ENCODE assay signal across 14 cellular contexts in the genomic region with DNA sequence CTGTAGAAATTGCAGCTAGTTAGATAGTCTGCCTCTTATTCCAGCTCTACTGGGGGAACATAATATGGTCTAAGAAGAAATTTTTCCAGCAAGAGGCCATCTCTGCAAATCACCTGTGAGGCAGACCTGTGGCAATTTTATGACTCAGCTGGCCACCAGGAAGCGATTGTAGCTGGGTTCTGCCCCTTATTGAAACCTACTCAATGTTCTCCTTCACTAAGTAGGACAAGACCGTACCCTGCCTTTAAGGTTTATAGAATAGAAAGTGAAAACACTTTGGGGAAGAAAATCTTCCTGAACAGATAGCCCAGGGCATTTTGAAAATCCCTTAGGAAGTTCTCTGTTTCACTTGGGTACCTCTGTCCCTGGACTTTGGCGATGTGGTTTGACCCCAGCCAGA. TPM values are rescaled to one million over a fixed set of nuclear protein-coding genes. Genes with fewer than 3 reads are reported as not detected.
DNase-seq lines count a peak whose midpoint lies in the region; ATAC-seq lines count a peak whose summit lies in the region.
"Had no signal": no experiment of that assay in that cellular context is flagged by ENCODE, and none has a peak within 500 bp of the region (broad histone marks: within the 10 kb centered on the region; RNA-seq: fewer than 3 reads in every experiment).

No MANE protein-coding gene starts in this region.

- peaks cover 3 to 10% (median 8%) of the 10 kb centered on the region in 11 experiments; a peak in 17 of 22 replicates for H3K9me3 ChIP-seq in BLaER1 treated with 17β-estradiol and CSF1 and Interleukin-3, amounts not matched to agents 10 nM and 100 nM (replicated peaks in 1 of 11)
- H3K9me3 ChIP-seq: BE2C, prostate gland had no signal

- no peaks in the 10 kb centered on the region for H3K36me3 ChIP-seq in BLaER1 treated with 17β-estradiol and CSF1 and Interleukin-3, amounts not matched to agents 10 nM and 100 nM
- H3K36me3 ChIP-seq in H7 (replicated peaks; ENCODE audit: control insufficient read depth, insufficient read depth, low read length), result no peaks in the 10 kb centered on the region
- H3K36me3 ChIP-seq: BE2C, prostate gland had no signal

- no peaks in the 10 kb centered on the region for H3K9me3 Mint-ChIP-seq in activated T-helper 2 cell treated with anti-CD3 and anti-CD28 coated beads, Interferon-gamma antibody, Interleukin-2, Interleukin-4, amounts not matched to agents 10 μg/mL and 5 μg/mL and 100 μg/mL, durations not matched to agents 14 hours and 24 hours and 36 hours

- peak overlapping the region; percentile 9 for H3K27ac Mint-ChIP-seq in activated T-helper 2 cell treated with anti-CD3 and anti-CD28 coated beads, Interferon-gamma antibody, Interleukin-2, Interleukin-4, amounts not matched to agents 10 μg/mL and 5 μg/mL and 100 μg/mL, durations not matched to agents 14 hours and 24 hours and 36 hours

- peaks cover 46 to 71% (median 67%) of the 10 kb centered on the region in 10 experiments for H3K4me1 ChIP-seq in BLaER1 treated with 17β-estradiol and CSF1 and Interleukin-3, amounts not matched to agents 10 nM and 100 nM
- H3K4me1 ChIP-seq: BE2C, prostate gland had no signal

- intact Hi-C loops in activated T-helper 2 cell treated with anti-CD3 and anti-CD28 coated beads, Interferon-gamma antibody, Interleukin-2, Interleukin-4, amounts not matched to agents 10 μg/mL and 5 μg/mL and 100 μg/mL, durations not matched to agents 14 hours and 24 hours and 36 hours (cut with micrococcal nuclease), result no loop called here

- no peaks in the 10 kb centered on the region for H3K27me3 ChIP-seq in BLaER1 treated with 17β-estradiol and CSF1 and Interleukin-3, amounts not matched to agents 10 nM and 100 nM
- no peaks in the 10 kb centered on the region for H3K27me3 ChIP-seq in H7 (ENCODE audit: control insufficient read depth, insufficient read depth, low read length)
- H3K27me3 ChIP-seq: BE2C had no signal

- peak overlapping the region; percentile 75 to 81 (median 80) for H3K9ac ChIP-seq in BLaER1 treated with 17β-estradiol and CSF1 and Interleukin-3, amounts not matched to agents 10 nM and 100 nM

- no peak overlapping the region for H3K4me3 Mint-ChIP-seq in activated T-helper 2 cell treated with anti-CD3 and anti-CD28 coated beads, Interferon-gamma antibody, Interleukin-2, Interleukin-4, amounts not matched to agents 10 μg/mL and 5 μg/mL and 100 μg/mL, durations not matched to agents 14 hours and 24 hours and 36 hours (ENCODE audit: low read depth)

- H3K4me1 Mint-ChIP-seq in activated T-helper 2 cell treated with anti-CD3 and anti-CD28 coated beads, Interferon-gamma antibody, Interleukin-2, Interleukin-4, amounts not matched to agents 10 μg/mL and 5 μg/mL and 100 μg/mL, durations not matched to agents 14 hours and 24 hours and 36 hours (ENCODE audit: low read depth), result peaks cover 29% of the 10 kb centered on the region

- peaks cover 18% of the 10 kb centered on the region for H3K27me3 Mint-ChIP-seq in activated T-helper 2 cell treated with anti-CD3 and anti-CD28 coated beads, Interferon-gamma antibody, Interleukin-2, Interleukin-4, amounts not matched to agents 10 μg/mL and 5 μg/mL and 100 μg/mL, durations not matched to agents 14 hours and 24 hours and 36 hours (ENCODE audit: low read depth)

- ATAC-seq in GM18907 (IDR thresholded peaks at IDR 0.05; ENCODE audit: unreplicated experiment) (peak; percentile 34), HG03066 (IDR thresholded peaks at IDR 0.05; ENCODE audit: low read depth, unreplicated experiment) (peak; percentile 46)

- peak overlapping the region; percentile 78 to 95 (median 88) for H3K4me2 ChIP-seq in BLaER1 treated with 17β-estradiol and CSF1 and Interleukin-3, amounts not matched to agents 10 nM and 100 nM

- no peaks in the 10 kb centered on the region for H3K36me3 Mint-ChIP-seq in activated T-helper 2 cell treated with anti-CD3 and anti-CD28 coated beads, Interferon-gamma antibody, Interleukin-2, Interleukin-4, amounts not matched to agents 10 μg/mL and 5 μg/mL and 100 μg/mL, durations not matched to agents 14 hours and 24 hours and 36 hours (ENCODE audit: low read depth)

- H3K27ac ChIP-seq in BLaER1 treated with 17β-estradiol and CSF1 and Interleukin-3, amounts not matched to agents 10 nM and 100 nM, result peak overlapping the region; percentile 89 to 94 (median 92)
- H3K27ac ChIP-seq: prostate gland had no signal

- H3K4me3 ChIP-seq in BLaER1 treated with 17β-estradiol and CSF1 and Interleukin-3, amounts not matched to agents 10 nM and 100 nM, result peak overlapping the region in 9 of 10 experiments; percentile 6 to 49 (median 28); a peak in 8 of 20 replicates
- no peak overlapping the region for H3K4me3 ChIP-seq in H7 (ENCODE audit: insufficient read depth, low read depth, low read length)
- H3K4me3 ChIP-seq: prostate gland had no signal

- no peaks in the 10 kb centered on the region for H4K20me1 ChIP-seq in BLaER1 treated with 17β-estradiol and CSF1 and Interleukin-3, amounts not matched to agents 10 nM and 100 nM

- no peak for DNase-seq in activated T-helper 2 cell treated with anti-CD3 and anti-CD28 coated beads, Interferon-gamma antibody, Interleukin-2, Interleukin-4, amounts not matched to agents 10 μg/mL and 5 μg/mL and 100 μg/mL, durations not matched to agents 14 hours and 24 hours and 36 hours (ENCODE audit: low spot score)
- DNase-seq in H7 (no peak), NCI-H2029 (lab: John Stamatoyannopoulos, UW) (no peak), SKM-1 (lab: John Stamatoyannopoulos, UW; ENCODE audit: unreplicated experiment) (no peak), SK-N-DZ (ENCODE audit: low spot score) (no peak)
- DNase-seq: amygdala, BE2C, kidney had no signal

RNA-seq across cellular contexts. Expression of gene CCL3, which starts 7.9 kb away (rescaled TPM):
- total RNA-seq in activated T-helper 2 cell treated with anti-CD3 and anti-CD28 coated beads, Interferon-gamma antibody, Interleukin-2, Interleukin-4, amounts not matched to agents 10 μg/mL and 5 μg/mL and 100 μg/mL, durations not matched to agents 14 hours and 24 hours and 36 hours, result 218 and 222 TPM in 2 replicates
- not detected in 2 replicates for total RNA-seq in H7 (2014; rRNA removed; shearing (Covaris generic))
- polyA plus RNA-seq in SK-N-DZ (2014; cell fraction: cytosol; rRNA removed), result not detected in 2 replicates
- polyA plus RNA-seq in SK-N-DZ (2014; cell fraction: nucleus; rRNA removed), result not detected in 2 replicates
- total RNA-seq: MCF 10A, prostate gland had no signal

RNA-seq across cellular contexts. Expression of gene CCL18, which starts 18.0 kb away (rescaled TPM):
- total RNA-seq in activated T-helper 2 cell treated with anti-CD3 and anti-CD28 coated beads, Interferon-gamma antibody, Interleukin-2, Interleukin-4, amounts not matched to agents 10 μg/mL and 5 μg/mL and 100 μg/mL, durations not matched to agents 14 hours and 24 hours and 36 hours, result not detected in 2 replicates
- not detected in 2 replicates for total RNA-seq in H7 (2014; rRNA removed; shearing (Covaris generic))
- polyA plus RNA-seq in SK-N-DZ (2014; cell fraction: cytosol; rRNA removed), result not detected in 2 replicates
- not detected in 2 replicates for polyA plus RNA-seq in SK-N-DZ (2014; cell fraction: nucleus; rRNA removed)
- total RNA-seq: epithelial cell of proximal tubule, MCF 10A had no signal

RNA-seq across cellular contexts. Expression of gene CCL4, which starts 21.6 kb away (rescaled TPM):
- 136 and 150 TPM in 2 replicates for total RNA-seq in activated T-helper 2 cell treated with anti-CD3 and anti-CD28 coated beads, Interferon-gamma antibody, Interleukin-2, Interleukin-4, amounts not matched to agents 10 μg/mL and 5 μg/mL and 100 μg/mL, durations not matched to agents 14 hours and 24 hours and 36 hours
- total RNA-seq in H7 (2014; rRNA removed; shearing (Covaris generic)), result not detected in 2 replicates
- not detected in 2 replicates for polyA plus RNA-seq in SK-N-DZ (2014; cell fraction: cytosol; rRNA removed)
- not detected in 2 replicates for polyA plus RNA-seq in SK-N-DZ (2014; cell fraction: nucleus; rRNA removed)
- total RNA-seq: MCF 10A had no signal

Comparison
In these comparisons a context has a peak if more than half of its experiments do, and no peak if none do; other contexts are left out.
1. RNA of gene CCL3, which starts 7.9 kb away (total RNA-seq): 218 to 222 TPM in activated T-helper 2 cell treated with anti-CD3 and anti-CD28 coated beads, Interferon-gamma antibody, Interleukin-2, Interleukin-4, amounts not matched to agents 10 μg/mL and 5 μg/mL and 100 μg/mL, durations not matched to agents 14 hours and 24 hours and 36 hours; not detected in H7; every median in the first group is over 100 times any median in the second.
2. RNA of gene CCL4, which starts 21.6 kb away (total RNA-seq): 136 to 150 TPM in activated T-helper 2 cell treated with anti-CD3 and anti-CD28 coated beads, Interferon-gamma antibody, Interleukin-2, Interleukin-4, amounts not matched to agents 10 μg/mL and 5 μg/mL and 100 μg/mL, durations not matched to agents 14 hours and 24 hours and 36 hours; not detected in H7; every median in the first group is over 100 times any median in the second.